Comparison of ENCODE assay signal across 14 cellular contexts in genomic region chr1:245645406-245645805, GRCh38.
A peak's percentile ranks its signal among the peaks of the same experiment; 100 is the strongest.
DNase-seq lines count a peak whose midpoint lies in the region; ATAC-seq, FAIRE-seq and TF ChIP-seq lines count a peak whose summit lies in the region.
"Had no signal": no experiment of that assay in that cellular context is flagged by ENCODE, and none has a peak within 500 bp of the region (broad histone marks: within the 10 kb centered on the region; RNA-seq: fewer than 3 reads in every experiment).

No MANE protein-coding gene starts in this region.

- RAD21 ChIA-PET in GM12878 (lab: Charles Lee; ENCODE audit: unreplicated experiment) = interaction anchor here (0.6 to 2.3 kb wide), 10 partner anchors 12 to 718 kb away, joined by 3 to 9 read pairs (median 4); no protein-coding TSS in a partner anchor

- H3K27me3 ChIP-seq in GM12878 (replicated peaks in 1 of 2; ENCODE audit: control insufficient read depth in 2 of 2, insufficient read depth in 2 of 2, low read length in 1 of 2) = no peaks in the 10 kb centered on the region

- peaks cover 23% of the 10 kb centered on the region for H3K9me3 Mint-ChIP-seq in osteocyte (ENCODE audit: unreplicated experiment)

- peak overlapping the region; percentile 52; the same call in 1 of the 2 replicates for H2AFZ ChIP-seq in GM12878 (ENCODE audit: control insufficient read depth, low read depth, low read length)

- intact Hi-C loops in GM12878 (cut with micrococcal nuclease; ENCODE audit: unreplicated experiment) = loop anchor here (5.0 to 10.0 kb wide), 4 partner anchors 252 to 689 kb away; no protein-coding TSS in a partner anchor

- DNase-seq in DMS79 treated with DMSO at 0.1 percent for 48 hours (lab: John Stamatoyannopoulos, UW) (peak; percentile 4), DMS79 (lab: John Stamatoyannopoulos, UW) (no peak), GM12878 (ENCODE audit: low read depth, low spot score) (peak; percentile 26), osteocyte (ENCODE audit: extremely low spot score, unreplicated experiment) (no peak), GM20000 (ENCODE audit: low spot score) (no peak), NCI-H2196 (lab: John Stamatoyannopoulos, UW; ENCODE audit: unreplicated experiment) (no peak)
- DNase-seq: activated CD4-positive, alpha-beta T cell treated with anti-CD3 and anti-CD28 coated beads for 48 hours; NCI-H2081 treated with DMSO at 0.1 percent for 48 hours; psoas muscle; T-helper 1 cell had no signal

- H3K9ac ChIP-seq in GM12878 (ENCODE audit: control insufficient read depth, insufficient read depth, low read length) = peak overlapping the region; percentile 7; the same call in 1 of the 2 replicates

- WGBS in GM12878 (ENCODE audit: insufficient coverage, insufficient replicate concordance, low lambda C conversion rate, missing lambda C conversion rate) = under 1% methylated on average over 4 of the region's 4 CpGs

- peaks cover 14% of the 10 kb centered on the region for H3K27me3 Mint-ChIP-seq in osteocyte (ENCODE audit: unreplicated experiment)

- POLR2A ChIA-PET in GM12878 (lab: Charles Lee) = interaction anchor here (0.8 to 1.5 kb wide), 6 partner anchors 9 to 165 kb away, joined by 3 to 4 read pairs (median 3); no protein-coding TSS in a partner anchor

- peak overlapping the region; percentile 61 for H3K4me2 ChIP-seq in GM12878 (ENCODE audit: control insufficient read depth, insufficient read depth)

- no peaks in the 10 kb centered on the region for H3K4me1 Mint-ChIP-seq in osteocyte (ENCODE audit: unreplicated experiment)

- TF ChIP-seq CTCF in GM12878 (IDR thresholded peaks at IDR 0.05 in 2 of 3, conservative IDR thresholded peaks at IDR 0.05 in 1 of 3; ENCODE audit: control insufficient read depth in 2 of 3, extremely low read depth in 1 of 3, insufficient read depth in 1 of 3, low read depth in 3 of 3, low read length in 3 of 3) (no peak), osteocyte (IDR thresholded peaks at IDR 0.05) (no peak), GM20000 (IDR thresholded peaks at IDR 0.05; ENCODE audit: extremely low read depth, missing control alignments) (no peak)

- no peak overlapping the region for H3K27ac Mint-ChIP-seq in osteocyte (ENCODE audit: unreplicated experiment)

- BruUV-seq in GM12878 (replicated peaks; lab: Mats Ljungman, UMichigan) = no TSS peak

- no peaks in the 10 kb centered on the region for H3K36me3 ChIP-seq in GM12878 (ENCODE audit: control insufficient read depth in 2 of 2, insufficient read depth in 2 of 2, low read length in 1 of 2)

- H3K4me3 ChIP-seq in GM12878 = peak overlapping the region; percentile 61
- H3K4me3 ChIP-seq: psoas muscle had no signal

- no peaks in the 10 kb centered on the region for H4K20me1 ChIP-seq in GM12878 (ENCODE audit: control insufficient read depth, insufficient read depth)

- in situ Hi-C loops in GM12878 (cut with MboI) = no loop called here

- H3K9me3 ChIP-seq in GM12878 (replicated peaks; ENCODE audit: control insufficient read depth, insufficient read depth, low read length) = peaks cover 9% of the 10 kb centered on the region

- H3K4me1 ChIP-seq in GM12878 (ENCODE audit: control insufficient read depth, insufficient read depth, low read length) = peaks cover 21% of the 10 kb centered on the region
- H3K4me1 ChIP-seq: psoas muscle had no signal

- TF ChIP-seq RAD21 in GM12878 (IDR thresholded peaks at IDR 0.05; ENCODE audit: insufficient read depth, low read depth, low read length) = no peak

- no peak overlapping the region for H3K4me3 Mint-ChIP-seq in osteocyte (ENCODE audit: unreplicated experiment)

- peaks cover 14% of the 10 kb centered on the region for H3K79me2 ChIP-seq in GM12878 (ENCODE audit: control insufficient read depth, insufficient read depth, low read length)

- H3K36me3 Mint-ChIP-seq in osteocyte (ENCODE audit: unreplicated experiment) = peaks cover 5% of the 10 kb centered on the region

- no peak for TF ChIP-seq POLR2A in GM12878 (IDR thresholded peaks at IDR 0.05; ENCODE audit: low read depth, low read length)

- SMC1A ChIA-PET in GM12878 (lab: Charles Lee; ENCODE audit: uncharacterized antibody, unreplicated experiment) = interaction anchor here (0.5 to 3.0 kb wide), 21 partner anchors 8 to 358 kb away, joined by 3 to 13 read pairs (median 4); no protein-coding TSS in a partner anchor

- ATAC-seq in HG02571 (IDR thresholded peaks at IDR 0.05; ENCODE audit: unreplicated experiment) (peak; percentile 15), HG03432 (IDR thresholded peaks at IDR 0.05; ENCODE audit: unreplicated experiment) (peak; percentile 11), GM12878 (peak; percentile 6)
- ATAC-seq: psoas muscle had no signal

- H3K27ac ChIP-seq in GM12878 (ENCODE audit: control insufficient read depth, insufficient read depth) = peak overlapping the region; percentile 84
- H3K27ac ChIP-seq: psoas muscle had no signal

- CTCF ChIA-PET in GM12878 (lab: Yijun Ruan, JAX) = interaction anchor here (0.7 to 3.7 kb wide), 6 partner anchors 9 to 494 kb away, joined by 3 to 9 read pairs (median 4); no protein-coding TSS in a partner anchor

- no peak for TF ChIP-seq EP300 in GM12878 (IDR thresholded peaks at IDR 0.05; ENCODE audit: borderline replicate concordance in 1 of 2, control insufficient read depth in 1 of 2, low read depth in 2 of 2, low read length in 2 of 2)

- no peak for FAIRE-seq in GM12878 (lab: Jason Lieb, UNC)
- FAIRE-seq: astrocyte, urothelium cell line had no signal

TF ChIP-seq in GM12878, 131 proteins besides CTCF, POLR2A, EP300 and RAD21:
- TF ChIP-seq PAX5 (IDR thresholded peaks at IDR 0.05; ENCODE audit: borderline replicate concordance, low read depth, low read length) = no peak
- no peak for TF ChIP-seq IKZF1 (conservative IDR thresholded peaks at IDR 0.05)
- TF ChIP-seq IRF4 (IDR thresholded peaks at IDR 0.05; ENCODE audit: low read depth, low read length) = no peak
- no peak for TF ChIP-seq CREM (IDR thresholded peaks at IDR 0.05; ENCODE audit: low read depth)
- 0 out of 2 replicates have a peak, but pooled peaks have one; percentile 10 for TF ChIP-seq PML (IDR thresholded peaks at IDR 0.05; ENCODE audit: low read length)
- TF ChIP-seq KAT2A (conservative IDR thresholded peaks at IDR 0.05; ENCODE audit: control insufficient read depth, low read depth, low read length) = no peak
- 0 out of 2 replicates have a peak, but pooled peaks have one; percentile 18 for TF ChIP-seq TCF12 (IDR thresholded peaks at IDR 0.05; ENCODE audit: low read depth, low read length)
- no peak for TF ChIP-seq SIN3A (IDR thresholded peaks at IDR 0.05; ENCODE audit: low read depth, low read length)
- TF ChIP-seq BCL11A (IDR thresholded peaks at IDR 0.05; ENCODE audit: low read depth, low read length) = no peak
- no peak for TF ChIP-seq ZBED1 (IDR thresholded peaks at IDR 0.05; ENCODE audit: borderline replicate concordance)
- TF ChIP-seq CEBPB (IDR thresholded peaks at IDR 0.05; ENCODE audit: borderline replicate concordance in 1 of 2, low read depth in 2 of 2, low read length in 2 of 2) = 0 out of 4 replicates have a peak, but pooled peaks of 1 of the 2 experiments have one; percentile 27

Comparison
In these comparisons a context has a peak if more than half of its experiments do, and no peak if none do; other contexts are left out.
1. DNase-seq: peak in DMS79 treated with DMSO at 0.1 percent for 48 hours (single experiment) and GM12878 (single experiment); none in DMS79 (single experiment), osteocyte (single experiment), GM20000 (single experiment) and NCI-H2196 (single experiment).
2. Peak in every context shown above with its lines, with median percentiles within 50 percentile points of each other: ATAC-seq.